In the genomic region with DNA sequence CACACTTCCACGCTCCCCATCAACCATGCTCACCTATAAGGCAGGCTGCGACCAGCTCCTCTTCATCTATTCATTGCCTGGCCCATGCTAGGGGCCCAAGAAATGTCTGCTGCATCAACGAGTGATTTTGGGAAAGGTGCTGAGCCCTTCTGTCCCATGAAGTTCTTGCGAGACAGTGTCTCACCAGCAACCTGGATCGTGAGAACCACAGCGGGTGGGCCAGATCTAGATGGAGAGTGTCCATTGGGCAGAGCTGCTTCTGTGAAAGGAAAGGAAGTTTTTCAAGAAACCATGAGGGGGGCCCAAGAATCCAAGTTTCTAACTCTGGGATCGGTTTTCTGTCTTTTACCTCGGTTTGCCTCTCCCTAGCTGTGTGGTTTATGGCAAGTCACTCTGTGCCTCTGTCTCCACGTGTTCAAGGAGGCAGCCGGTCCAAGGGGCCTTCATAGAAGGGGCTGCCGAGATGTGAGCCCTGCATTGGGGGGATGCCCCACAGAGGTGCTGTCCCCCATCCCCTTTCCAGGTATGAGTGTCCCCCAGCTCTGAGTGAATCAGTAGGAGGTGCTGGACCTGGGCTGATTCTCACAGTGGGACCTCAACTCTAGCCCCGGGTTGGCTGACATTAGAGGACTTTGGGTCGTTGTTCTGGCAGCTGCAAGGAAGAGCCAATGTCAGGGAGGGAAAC, we compare ENCODE assay signal across 25 cellular contexts. TPM values are rescaled to one million over a fixed set of nuclear protein-coding genes. Genes with fewer than 3 reads are reported as not detected.
"Had no signal": no experiment of that assay in that cellular context is flagged by ENCODE, and none has a peak within 500 bp of the region (broad histone marks: within the 10 kb centered on the region; RNA-seq: fewer than 3 reads in every experiment).

No MANE protein-coding gene starts in this region.

- H3K36me3 ChIP-seq: brain microvascular endothelial cell, heart right ventricle, tibial artery, vagina had no signal

- H3K27ac Mint-ChIP-seq: activated naive CD8-positive, alpha-beta T cell treated with anti-CD3 and anti-CD28 coated beads for 36 hours; activated T-helper 2 cell treated with anti-CD3 and anti-CD28 coated beads, Interferon-gamma antibody, Interleukin-2, Interleukin-4, amounts not matched to agents 10 μg/mL and 5 μg/mL and 100 μg/mL, durations not matched to agents 14 hours and 24 hours and 36 hours; dendritic cell treated with granulocyte-macrophage colony-stimulating factor and Interleukin-4, amounts not matched to agents 40 ng/mL and 50 ng/mL, for 4 days; effector memory CD8-positive, alpha-beta T cell; naive thymus-derived CD4-positive, alpha-beta T cell had no signal

- ATAC-seq: effector memory CD8-positive, alpha-beta T cell; heart right ventricle; mucosa of descending colon; naive thymus-derived CD4-positive, alpha-beta T cell; psoas muscle had no signal

- FAIRE-seq: frontal cortex had no signal

- H3K27me3 ChIP-seq: brain microvascular endothelial cell, vagina had no signal

- H3K27ac ChIP-seq: brain microvascular endothelial cell, epithelial cell of prostate, heart right ventricle, psoas muscle, tibial artery, vagina had no signal

- H3K4me3 Mint-ChIP-seq: activated naive CD8-positive, alpha-beta T cell treated with anti-CD3 and anti-CD28 coated beads for 36 hours; dendritic cell treated with granulocyte-macrophage colony-stimulating factor and Interleukin-4, amounts not matched to agents 40 ng/mL and 50 ng/mL, for 4 days; effector memory CD8-positive, alpha-beta T cell; naive thymus-derived CD4-positive, alpha-beta T cell had no signal

- H3K36me3 Mint-ChIP-seq: activated naive CD8-positive, alpha-beta T cell treated with anti-CD3 and anti-CD28 coated beads for 36 hours had no signal

- H3K9me3 Mint-ChIP-seq: activated naive CD8-positive, alpha-beta T cell treated with anti-CD3 and anti-CD28 coated beads for 36 hours; activated T-helper 2 cell treated with anti-CD3 and anti-CD28 coated beads, Interferon-gamma antibody, Interleukin-2, Interleukin-4, amounts not matched to agents 10 μg/mL and 5 μg/mL and 100 μg/mL, durations not matched to agents 14 hours and 24 hours and 36 hours; effector memory CD8-positive, alpha-beta T cell; naive thymus-derived CD4-positive, alpha-beta T cell had no signal

- H3K9me3 ChIP-seq: heart right ventricle, mucosa of descending colon, psoas muscle, SK-N-SH, tibial artery, vagina had no signal

- H3K9ac ChIP-seq: SK-N-SH had no signal

- H3K4me1 ChIP-seq: heart right ventricle, psoas muscle, tibial artery had no signal

- DNase-seq: activated CD4-positive, alpha-beta T cell treated with anti-CD3 and anti-CD28 coated beads for 1 hour; activated CD4-positive, alpha-beta T cell treated with anti-CD3 and anti-CD28 coated beads, Interleukin-2, amount 50 U/mL, for 48 hours; activated naive CD8-positive, alpha-beta T cell treated with anti-CD3 and anti-CD28 coated beads for 36 hours; anterior cingulate cortex; brain microvascular endothelial cell; cerebellar nuclear complex; effector memory CD8-positive, alpha-beta T cell; heart right ventricle; occipital lobe; Right ventricle myocardium superior; SK-N-SH; stimulated activated CD4-positive, alpha-beta T cell treated with anti-CD3 and anti-CD28 coated beads, Interleukin-1b, Interleukin-23, amount 100 ng/mL, for 48 hours; T-helper 1 cell; T1000 had no signal

- H3K4me3 ChIP-seq: heart right ventricle, lung, mucosa of descending colon, psoas muscle, tibial artery, vagina had no signal

RNA-seq across cellular contexts. Expression of gene PADI1, which starts 8.3 kb away (rescaled TPM):
- total RNA-seq: activated naive CD8-positive, alpha-beta T cell treated with anti-CD3 and anti-CD28 coated beads for 36 hours; activated T-helper 2 cell treated with anti-CD3 and anti-CD28 coated beads, Interferon-gamma antibody, Interleukin-2, Interleukin-4, amounts not matched to agents 10 μg/mL and 5 μg/mL and 100 μg/mL, durations not matched to agents 14 hours and 24 hours and 36 hours; frontal cortex; heart right ventricle; lung; naive thymus-derived CD4-positive, alpha-beta T cell; occipital lobe; psoas muscle; Right ventricle myocardium superior; subcutaneous adipose tissue had no signal
- polyA plus RNA-seq: naive thymus-derived CD4-positive, alpha-beta T cell; psoas muscle had no signal

RNA-seq across cellular contexts. Expression of gene PADI3, which starts 52.3 kb away (rescaled TPM):
- total RNA-seq: activated naive CD8-positive, alpha-beta T cell treated with anti-CD3 and anti-CD28 coated beads for 36 hours; activated T-helper 2 cell treated with anti-CD3 and anti-CD28 coated beads, Interferon-gamma antibody, Interleukin-2, Interleukin-4, amounts not matched to agents 10 μg/mL and 5 μg/mL and 100 μg/mL, durations not matched to agents 14 hours and 24 hours and 36 hours; frontal cortex; heart right ventricle; lung; naive thymus-derived CD4-positive, alpha-beta T cell; occipital lobe; Right ventricle myocardium superior; subcutaneous adipose tissue had no signal
- polyA plus RNA-seq: heart right ventricle; naive thymus-derived CD4-positive, alpha-beta T cell had no signal
